ENCODE assay signal across 8 cellular contexts in genomic region chr2:112031916-112032582, GRCh38. TPM values are rescaled to one million over a fixed set of nuclear protein-coding genes. Genes with fewer than 3 reads are reported as not detected.
DNase-seq lines count a peak whose midpoint lies in the region; ATAC-seq and TF ChIP-seq lines count a peak whose summit lies in the region.

No MANE protein-coding gene starts in this region.

- peak overlapping the region; percentile 72 for H3K27ac Mint-ChIP-seq in nephron progenitor cell
- H3K27ac Mint-ChIP-seq in naive thymus-derived CD8-positive, alpha-beta T cell, result no peak overlapping the region
- H3K27ac Mint-ChIP-seq in activated CD4-positive, alpha-beta T cell treated with anti-CD3 and anti-CD28 coated beads, Interleukin-2, amount 10 ng/mL, durations not matched to agents 7 days and 5 days, result no peak overlapping the region

- peaks cover 15% of the 10 kb centered on the region for H3K36me3 Mint-ChIP-seq in nephron progenitor cell (ENCODE audit: low read depth)
- H3K36me3 Mint-ChIP-seq in naive thymus-derived CD8-positive, alpha-beta T cell, result no peaks in the 10 kb centered on the region
- H3K36me3 Mint-ChIP-seq in activated CD4-positive, alpha-beta T cell treated with anti-CD3 and anti-CD28 coated beads, Interleukin-2, amount 10 ng/mL, durations not matched to agents 7 days and 5 days (ENCODE audit: low read depth), result no peaks in the 10 kb centered on the region

- H3K4me1 Mint-ChIP-seq in nephron progenitor cell, result peaks cover 9% of the 10 kb centered on the region
- H3K4me1 Mint-ChIP-seq in naive thymus-derived CD8-positive, alpha-beta T cell, result peaks cover 4 to 12% (median 6%) of the 10 kb centered on the region in 4 donors
- peaks cover 8% of the 10 kb centered on the region for H3K4me1 Mint-ChIP-seq in activated CD4-positive, alpha-beta T cell treated with anti-CD3 and anti-CD28 coated beads, Interleukin-2, amount 10 ng/mL, durations not matched to agents 7 days and 5 days

- H3K4me3 Mint-ChIP-seq in nephron progenitor cell, result no peak overlapping the region
- no peak overlapping the region for H3K4me3 Mint-ChIP-seq in naive thymus-derived CD8-positive, alpha-beta T cell
- no peak overlapping the region for H3K4me3 Mint-ChIP-seq in activated CD4-positive, alpha-beta T cell treated with anti-CD3 and anti-CD28 coated beads, Interleukin-2, amount 10 ng/mL, durations not matched to agents 7 days and 5 days

- TF ChIP-seq CTCF in nephron progenitor cell (IDR thresholded peaks at IDR 0.05), result no peak

- H3K9me3 Mint-ChIP-seq in nephron progenitor cell, result peaks cover 38% of the 10 kb centered on the region
- H3K9me3 Mint-ChIP-seq in naive thymus-derived CD8-positive, alpha-beta T cell, result peaks cover 0 to 18% (median 2%) of the 10 kb centered on the region in 9 donors
- peaks cover 2% of the 10 kb centered on the region for H3K9me3 Mint-ChIP-seq in activated CD4-positive, alpha-beta T cell treated with anti-CD3 and anti-CD28 coated beads, Interleukin-2, amount 10 ng/mL, durations not matched to agents 7 days and 5 days

- CTCF ChIA-PET in activated CD4-positive, alpha-beta T cell treated with anti-CD3 and anti-CD28 coated beads, Interleukin-2, amount 10 ng/mL, durations not matched to agents 7 days and 5 days (lab: Charles Lee), result interaction anchor here (0.9 kb wide), 1 partner anchor 16 kb away, joined by 3 read pairs; no protein-coding TSS in a partner anchor

- POLR2A ChIA-PET in naive thymus-derived CD8-positive, alpha-beta T cell (lab: Charles Lee), result no interaction called here
- POLR2A ChIA-PET in activated CD4-positive, alpha-beta T cell treated with anti-CD3 and anti-CD28 coated beads, Interleukin-2, amount 10 ng/mL, durations not matched to agents 7 days and 5 days (lab: Charles Lee), result no interaction called here

- peaks cover 3% of the 10 kb centered on the region for H3K27me3 Mint-ChIP-seq in nephron progenitor cell (ENCODE audit: low read depth, poor library complexity)
- peaks cover 0 to 14% (median 0%) of the 10 kb centered on the region in 5 donors for H3K27me3 Mint-ChIP-seq in naive thymus-derived CD8-positive, alpha-beta T cell
- H3K27me3 Mint-ChIP-seq in activated CD4-positive, alpha-beta T cell treated with anti-CD3 and anti-CD28 coated beads, Interleukin-2, amount 10 ng/mL, durations not matched to agents 7 days and 5 days, result peaks cover 3% of the 10 kb centered on the region

- DNase-seq in DMS 273 treated with DMSO at 0.1 percent for 48 hours (lab: John Stamatoyannopoulos, UW) (peak; percentile 79), NCI-H2171 treated with DMSO at 0.1 percent for 48 hours (lab: John Stamatoyannopoulos, UW) (peak; percentile 99), nephron progenitor cell (no peak), NCI-H1092 (lab: John Stamatoyannopoulos, UW) (no peak), COR-L47 (lab: John Stamatoyannopoulos, UW) (no peak)
- DNase-seq in naive thymus-derived CD8-positive, alpha-beta T cell, result no peak
- DNase-seq in activated CD4-positive, alpha-beta T cell treated with anti-CD3 and anti-CD28 coated beads, Interleukin-2, amount 10 ng/mL, durations not matched to agents 7 days and 5 days, result no peak

- peak; percentile 85 for ATAC-seq in esophagus mucosa
- no peak for ATAC-seq in naive thymus-derived CD8-positive, alpha-beta T cell

RNA-seq across cellular contexts. Expression of gene TMEM87B, which starts 23.0 kb away (rescaled TPM):
- 18.7 TPM for total RNA-seq in esophagus mucosa
- total RNA-seq in naive thymus-derived CD8-positive, alpha-beta T cell, result 10 to 100 TPM; 23.3 to 23.8 TPM
- 10 to 100 TPM in 1 of 3 donors, 1 to 10 TPM in 2; 7.0 to 11.8 (median 9.8) TPM for polyA plus RNA-seq in naive thymus-derived CD8-positive, alpha-beta T cell
- total RNA-seq in activated CD4-positive, alpha-beta T cell treated with anti-CD3 and anti-CD28 coated beads, Interleukin-2, amount 10 ng/mL, durations not matched to agents 7 days and 5 days, result 10 to 100 TPM; 20.1 to 22.7 TPM

Comparison
In these comparisons a context has a peak if more than half of its experiments do, and no peak if none do; other contexts are left out.
1. DNase-seq: peak in DMS 273 treated with DMSO at 0.1 percent for 48 hours (single experiment) and NCI-H2171 treated with DMSO at 0.1 percent for 48 hours (single experiment); none in nephron progenitor cell (single experiment), naive thymus-derived CD8-positive, alpha-beta T cell (0 of 10), activated CD4-positive, alpha-beta T cell treated with anti-CD3 and anti-CD28 coated beads, Interleukin-2, amount 10 ng/mL, durations not matched to agents 7 days and 5 days (single experiment), NCI-H1092 (single experiment) and COR-L47 (single experiment).